In the genomic region with DNA sequence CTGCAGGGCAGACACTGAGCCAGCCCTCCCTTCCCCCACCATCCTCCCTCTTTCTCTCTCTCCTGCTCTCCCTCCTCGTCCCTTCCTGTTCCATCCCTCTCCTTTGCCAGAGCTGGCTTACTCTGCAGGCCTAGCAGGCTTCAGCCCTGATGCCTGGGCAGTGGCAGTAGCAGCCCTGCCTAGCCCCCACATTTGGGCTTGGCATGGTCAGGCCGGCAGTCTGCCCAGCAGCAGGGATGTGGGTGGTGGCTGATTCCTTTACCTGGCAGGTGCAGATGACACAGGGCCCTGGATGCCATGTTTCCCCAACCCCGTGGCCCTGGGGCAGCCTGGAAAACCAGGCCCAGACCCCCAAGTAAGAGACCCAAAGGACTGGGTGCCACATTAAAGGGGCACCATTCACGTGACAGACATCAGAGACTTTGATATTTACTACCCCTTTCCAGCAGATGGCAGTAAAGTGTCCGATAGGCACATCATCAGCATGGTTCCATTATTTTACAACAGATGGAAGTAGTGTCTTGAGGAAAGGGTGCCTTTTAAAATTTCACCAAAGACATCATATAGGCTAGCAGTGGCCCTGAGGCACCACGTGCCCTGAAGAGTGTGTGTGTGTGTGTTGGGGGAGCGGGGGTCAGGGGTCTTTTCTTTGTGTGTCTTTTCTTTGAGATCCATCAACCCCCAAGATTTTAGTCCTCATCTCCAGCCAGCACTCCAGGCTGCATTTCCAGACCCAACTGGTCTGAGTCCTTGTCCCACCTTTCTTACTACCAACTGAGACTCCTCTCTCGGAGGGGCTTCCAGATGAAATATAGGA, we compare ENCODE assay signal across 7 cellular contexts. TPM values are rescaled to one million over a fixed set of nuclear protein-coding genes. Genes with fewer than 3 reads are reported as not detected.
DNase-seq lines count a peak whose midpoint lies in the region; ATAC-seq, FAIRE-seq and TF ChIP-seq lines count a peak whose summit lies in the region.

No MANE protein-coding gene starts in this region.

- intact Hi-C loops in left cardiac atrium (cut with DNase I) = loop anchor here (1.0 to 5.0 kb wide), 2 partner anchors 187 to 188 kb away; no protein-coding TSS in a partner anchor
- intact Hi-C loops in activated T-helper 1 cell treated with anti-CD3 and anti-CD28 coated beads, Interleukin-12 subunit alpha, Interleukin-12 subunit beta, Interleukin-2, Interleukin-4 antibody, amounts not matched to agents 30 ng/mL and 10 ng/mL and 1 ng/mL, durations not matched to agents 14 hours and 24 hours and 36 hours (cut with micrococcal nuclease) = loop anchor here (1.0 kb wide), 2 partner anchors 187 to 306 kb away; no protein-coding TSS in a partner anchor

- peak; percentile 16 for TF ChIP-seq CTCF in GM20000 (IDR thresholded peaks at IDR 0.05; ENCODE audit: extremely low read depth, missing control alignments)

- H3K9me3 ChIP-seq in adipocyte (ENCODE audit: control insufficient read depth, low read length) = peaks cover 3% of the 10 kb centered on the region
- no peaks in the 10 kb centered on the region for H3K9me3 ChIP-seq in small intestine (ENCODE audit: control insufficient read depth, low read depth)

- no peaks in the 10 kb centered on the region for H3K4me1 Mint-ChIP-seq in activated T-helper 1 cell treated with anti-CD3 and anti-CD28 coated beads, Interleukin-12 subunit alpha, Interleukin-12 subunit beta, Interleukin-2, Interleukin-4 antibody, amounts not matched to agents 30 ng/mL and 10 ng/mL and 1 ng/mL, durations not matched to agents 14 hours and 24 hours and 36 hours (ENCODE audit: low read depth)

- H3K27me3 Mint-ChIP-seq in activated T-helper 1 cell treated with anti-CD3 and anti-CD28 coated beads, Interleukin-12 subunit alpha, Interleukin-12 subunit beta, Interleukin-2, Interleukin-4 antibody, amounts not matched to agents 30 ng/mL and 10 ng/mL and 1 ng/mL, durations not matched to agents 14 hours and 24 hours and 36 hours (ENCODE audit: insufficient read depth) = peaks cover 30% of the 10 kb centered on the region

- 23 to 43% (median 33%) methylated on average over 8 of the region's 8 CpGs for WGBS in small intestine, 3 donors

- H3K4me1 ChIP-seq in adipocyte (ENCODE audit: control insufficient read depth, insufficient read depth, low read length) (peaks cover 12% of the 10 kb centered on the region), small intestine (ENCODE audit: control insufficient read depth in 2 of 2, insufficient read depth in 1 of 2, low read depth in 1 of 2, low read length in 1 of 2) (peaks cover 0 to 4% of the 10 kb centered on the region in 2 donors)

- peak; percentile 11 for DNase-seq in DMS79 (lab: John Stamatoyannopoulos, UW)
- peak; percentile 88 for DNase-seq in GM20000 (ENCODE audit: low spot score)
- peak; percentile 35 for DNase-seq in NCI-H2171 (lab: John Stamatoyannopoulos, UW)
- peak; percentile 74 for DNase-seq in adipocyte (ENCODE audit: low read depth)
- DNase-seq in left cardiac atrium = peak; percentile 12
- DNase-seq in small intestine = peak; percentile 66
- no peak for DNase-seq in activated T-helper 1 cell treated with anti-CD3 and anti-CD28 coated beads, Interleukin-12 subunit alpha, Interleukin-12 subunit beta, Interleukin-2, Interleukin-4 antibody, amounts not matched to agents 30 ng/mL and 10 ng/mL and 1 ng/mL, durations not matched to agents 14 hours and 24 hours and 36 hours (ENCODE audit: low spot score)

- H3K9me3 Mint-ChIP-seq in activated T-helper 1 cell treated with anti-CD3 and anti-CD28 coated beads, Interleukin-12 subunit alpha, Interleukin-12 subunit beta, Interleukin-2, Interleukin-4 antibody, amounts not matched to agents 30 ng/mL and 10 ng/mL and 1 ng/mL, durations not matched to agents 14 hours and 24 hours and 36 hours = peaks cover 2% of the 10 kb centered on the region

- no peak overlapping the region for H3K27ac Mint-ChIP-seq in activated T-helper 1 cell treated with anti-CD3 and anti-CD28 coated beads, Interleukin-12 subunit alpha, Interleukin-12 subunit beta, Interleukin-2, Interleukin-4 antibody, amounts not matched to agents 30 ng/mL and 10 ng/mL and 1 ng/mL, durations not matched to agents 14 hours and 24 hours and 36 hours

- H3K9ac ChIP-seq in adipocyte (ENCODE audit: low read length) = no peak overlapping the region

- H3K4me3 Mint-ChIP-seq in activated T-helper 1 cell treated with anti-CD3 and anti-CD28 coated beads, Interleukin-12 subunit alpha, Interleukin-12 subunit beta, Interleukin-2, Interleukin-4 antibody, amounts not matched to agents 30 ng/mL and 10 ng/mL and 1 ng/mL, durations not matched to agents 14 hours and 24 hours and 36 hours = no peak overlapping the region

- H3K36me3 ChIP-seq in adipocyte (ENCODE audit: control insufficient read depth, insufficient read depth, low read length, severe bottlenecking) = no peaks in the 10 kb centered on the region
- H3K36me3 ChIP-seq in small intestine (ENCODE audit: control insufficient read depth in 2 of 2, insufficient read depth in 2 of 2, low read length in 2 of 2) = no peaks in the 10 kb centered on the region

- H3K27me3 ChIP-seq in adipocyte (replicated peaks; ENCODE audit: control insufficient read depth, insufficient read depth, low read length) (peaks cover 35% of the 10 kb centered on the region), small intestine (ENCODE audit: control insufficient read depth in 2 of 2, insufficient read depth in 2 of 2, low read length in 2 of 2) (peaks cover 0 to 6% of the 10 kb centered on the region in 2 donors)

- no peak overlapping the region for H3K27ac ChIP-seq in small intestine (ENCODE audit: low read depth in 1 of 2, low read length in 1 of 2)

- H3K4me3 ChIP-seq in adipocyte (ENCODE audit: low read length) = no peak overlapping the region
- H3K4me3 ChIP-seq in small intestine (ENCODE audit: low read depth in 1 of 2, low read length in 2 of 2) = no peak overlapping the region

- ATAC-seq in left cardiac atrium = peak in 1 of 2 donors; percentile 45

- H3K36me3 Mint-ChIP-seq in activated T-helper 1 cell treated with anti-CD3 and anti-CD28 coated beads, Interleukin-12 subunit alpha, Interleukin-12 subunit beta, Interleukin-2, Interleukin-4 antibody, amounts not matched to agents 30 ng/mL and 10 ng/mL and 1 ng/mL, durations not matched to agents 14 hours and 24 hours and 36 hours (ENCODE audit: low read depth) = no peaks in the 10 kb centered on the region

- FAIRE-seq in small intestine (lab: Jason Lieb, UNC) = no peak

RNA-seq across cellular contexts. Expression of a gene that starts 5.9 kb away (rescaled TPM):
- under 1 TPM; 0.31 to 0.50 TPM for total RNA-seq in left cardiac atrium
- 1 to 10 TPM in 2 of 3 donors, under 1 TPM in 1; 0.52 to 5.1 (median 2.7) TPM for polyA plus RNA-seq in small intestine
- total RNA-seq in activated T-helper 1 cell treated with anti-CD3 and anti-CD28 coated beads, Interleukin-12 subunit alpha, Interleukin-12 subunit beta, Interleukin-2, Interleukin-4 antibody, amounts not matched to agents 30 ng/mL and 10 ng/mL and 1 ng/mL, durations not matched to agents 14 hours and 24 hours and 36 hours = not detected in 2 replicates

RNA-seq across cellular contexts. Expression of a gene that starts 33.1 kb away (rescaled TPM):
- total RNA-seq in left cardiac atrium = 1 to 10 TPM; 4.6 to 5.6 TPM
- 10 to 100 TPM in 1 of 3 donors, 1 to 10 TPM in 2; 3.3 to 17.3 (median 6.0) TPM for polyA plus RNA-seq in small intestine
- total RNA-seq in activated T-helper 1 cell treated with anti-CD3 and anti-CD28 coated beads, Interleukin-12 subunit alpha, Interleukin-12 subunit beta, Interleukin-2, Interleukin-4 antibody, amounts not matched to agents 30 ng/mL and 10 ng/mL and 1 ng/mL, durations not matched to agents 14 hours and 24 hours and 36 hours = 19.8 and 21.2 TPM in 2 replicates

RNA-seq across cellular contexts. Expression of a gene that starts 41.9 kb away (rescaled TPM):
- 100 to 1,000 TPM; 117 to 119 TPM for total RNA-seq in left cardiac atrium
- polyA plus RNA-seq in small intestine = 100 to 1,000 TPM; 145 to 239 (median 162) TPM
- total RNA-seq in activated T-helper 1 cell treated with anti-CD3 and anti-CD28 coated beads, Interleukin-12 subunit alpha, Interleukin-12 subunit beta, Interleukin-2, Interleukin-4 antibody, amounts not matched to agents 30 ng/mL and 10 ng/mL and 1 ng/mL, durations not matched to agents 14 hours and 24 hours and 36 hours = 131 and 134 TPM in 2 replicates
